ENCODE assay signal across 19 cellular contexts in genomic region chr7:78434281-78434680, GRCh38.
DNase-seq lines count a peak whose midpoint lies in the region; ATAC-seq and TF ChIP-seq lines count a peak whose summit lies in the region.
"Had no signal": no experiment of that assay in that cellular context is flagged by ENCODE, and none has a peak within 500 bp of the region (broad histone marks: within the 10 kb centered on the region; RNA-seq: fewer than 3 reads in every experiment).

No MANE protein-coding gene starts in this region.

- intact Hi-C loops in left lung (cut with DNase I): no loop called here

- TF ChIP-seq POLR2A in NB4 (IDR thresholded peaks at IDR 0.05; ENCODE audit: extremely low read depth, insufficient read length): no peak

- H3K9me3 ChIP-seq in neural progenitor cell (ENCODE audit: low read depth) (no peaks in the 10 kb centered on the region), left lung (no peaks in the 10 kb centered on the region)

- no peaks in the 10 kb centered on the region for H3K36me3 Mint-ChIP-seq in GM23338 (ENCODE audit: low read depth)
- no peaks in the 10 kb centered on the region for H3K36me3 Mint-ChIP-seq in neural progenitor cell
- H3K36me3 Mint-ChIP-seq: activated naive CD4-positive, alpha-beta T cell treated with anti-CD3 and anti-CD28 coated beads, Interleukin-2, amount 10 ng/mL, durations not matched to agents 7 days and 5 days had no signal

- H3K4me3 ChIP-seq in GM23338 (no peak overlapping the region), NB4 (ENCODE audit: low read depth, low read length) (no peak overlapping the region), choroid plexus epithelial cell (ENCODE audit: low read depth, low read length) (no peak overlapping the region), neural progenitor cell (no peak overlapping the region), left lung (no peak overlapping the region)
- H3K4me3 ChIP-seq: GM12878 had no signal

- H3K27me3 ChIP-seq in GM23338 (ENCODE audit: insufficient read depth) (no peaks in the 10 kb centered on the region), neural progenitor cell (no peaks in the 10 kb centered on the region), left lung (no peaks in the 10 kb centered on the region)

- H4K20me1 ChIP-seq in GM23338 (replicated peaks; ENCODE audit: insufficient read depth) (0 out of 2 replicates have a peak, but pooled peaks cover 4% of the 10 kb centered on the region), neural progenitor cell (ENCODE audit: low read depth) (no peaks in the 10 kb centered on the region)

- no peaks in the 10 kb centered on the region for H3K36me3 ChIP-seq in GM23338 (ENCODE audit: insufficient read depth)
- H3K36me3 ChIP-seq in neural progenitor cell: no peaks in the 10 kb centered on the region
- H3K36me3 ChIP-seq in left lung: no peaks in the 10 kb centered on the region

- H3K9me2 ChIP-seq in GM23338 (ENCODE audit: insufficient read depth): no peaks in the 10 kb centered on the region

- H3K4me3 Mint-ChIP-seq in GM23338 (no peak overlapping the region), neural progenitor cell (no peak overlapping the region)
- H3K4me3 Mint-ChIP-seq: activated naive CD4-positive, alpha-beta T cell treated with anti-CD3 and anti-CD28 coated beads, Interleukin-2, amount 10 ng/mL, durations not matched to agents 7 days and 5 days; B cell had no signal

- H3F3A ChIP-seq in GM23338 (replicated peaks; ENCODE audit: low read depth): no peaks in the 10 kb centered on the region
- no peaks in the 10 kb centered on the region for H3F3A ChIP-seq in neural progenitor cell (ENCODE audit: low read depth)

- H3K4me1 ChIP-seq in GM23338 (ENCODE audit: insufficient read depth) (peaks cover 24% of the 10 kb centered on the region), neural progenitor cell (peaks cover 9% of the 10 kb centered on the region), left lung (no peaks in the 10 kb centered on the region)

- H3K27ac ChIP-seq in GM23338 (ENCODE audit: low read depth) (no peak overlapping the region), neural progenitor cell (no peak overlapping the region), left lung (no peak overlapping the region)

- H2AFZ ChIP-seq in GM23338 (no peak overlapping the region), neural progenitor cell (replicated peaks) (no peak overlapping the region)

- H3K9ac ChIP-seq in neural progenitor cell: no peak overlapping the region

- peak; percentile 84 for ATAC-seq in GM23338
- ATAC-seq in left lung: no peak
- no peak for ATAC-seq in GM18498 (IDR thresholded peaks at IDR 0.05; ENCODE audit: unreplicated experiment)
- ATAC-seq: GM12878, left ventricle myocardium superior, Right ventricle myocardium inferior, sciatic nerve had no signal

- no peaks in the 10 kb centered on the region for H3K27me3 Mint-ChIP-seq in GM23338 (ENCODE audit: insufficient read depth, low read depth, poor library complexity)
- H3K27me3 Mint-ChIP-seq in neural progenitor cell (ENCODE audit: insufficient read depth, low read depth): peaks cover 2% of the 10 kb centered on the region
- H3K27me3 Mint-ChIP-seq: activated naive CD4-positive, alpha-beta T cell treated with anti-CD3 and anti-CD28 coated beads, Interleukin-2, amount 10 ng/mL, durations not matched to agents 7 days and 5 days had no signal

- H3K4me1 Mint-ChIP-seq in GM23338 (peaks cover 25% of the 10 kb centered on the region), neural progenitor cell (no peaks in the 10 kb centered on the region)
- H3K4me1 Mint-ChIP-seq: activated naive CD4-positive, alpha-beta T cell treated with anti-CD3 and anti-CD28 coated beads, Interleukin-2, amount 10 ng/mL, durations not matched to agents 7 days and 5 days; B cell had no signal

- DNase-seq in GM23338 (ENCODE audit: low spot score) (peak; percentile 62), NB4 (ENCODE audit: low read depth) (peak; percentile 7), choroid plexus epithelial cell (ENCODE audit: low read depth) (no peak), neural progenitor cell (ENCODE audit: low spot score) (peak; percentile 25), left lung (no peak), D341Med (ENCODE audit: low spot score) (no peak)
- DNase-seq: activated CD4-positive, alpha-beta T cell treated with anti-CD3 and anti-CD28 coated beads, Interleukin-2, amount 50 U/mL, for 48 hours; activated naive CD4-positive, alpha-beta T cell treated with anti-CD3 and anti-CD28 coated beads, Interleukin-2, amount 10 ng/mL, durations not matched to agents 7 days and 5 days; Calu3; erythroblast; left ventricle myocardium superior; NCI-H1694 treated with DMSO at 0.1 percent for 48 hours; NCI-H2227 treated with DMSO at 0.1 percent for 48 hours; stimulated activated naive CD4-positive, alpha-beta T cell treated with Interleukin-2 at 50 U/mL for 16 hours had no signal

- H3K27ac Mint-ChIP-seq in GM23338: no peak overlapping the region
- H3K27ac Mint-ChIP-seq in neural progenitor cell: no peak overlapping the region
- H3K27ac Mint-ChIP-seq: activated naive CD4-positive, alpha-beta T cell treated with anti-CD3 and anti-CD28 coated beads, Interleukin-2, amount 10 ng/mL, durations not matched to agents 7 days and 5 days; B cell had no signal

- TF ChIP-seq CTCF in GM23338 (conservative IDR thresholded peaks at IDR 0.05; ENCODE audit: low read depth in 2 of 2) (peak; percentile 64 to 73), NB4 (IDR thresholded peaks at IDR 0.05; ENCODE audit: low read depth, low read length) (no peak), choroid plexus epithelial cell (conservative IDR thresholded peaks at IDR 0.05; ENCODE audit: low read depth, low read length) (peak; percentile 23), neural progenitor cell (IDR thresholded peaks at IDR 0.05) (peak; percentile 51), left lung (IDR thresholded peaks at IDR 0.05) (no peak)

- H3K79me2 ChIP-seq in GM23338 (replicated peaks; ENCODE audit: insufficient read depth) (no peaks in the 10 kb centered on the region), neural progenitor cell (ENCODE audit: low read depth) (no peaks in the 10 kb centered on the region)

- no peaks in the 10 kb centered on the region for H3K9me3 Mint-ChIP-seq in GM23338
- no peaks in the 10 kb centered on the region for H3K9me3 Mint-ChIP-seq in neural progenitor cell
- H3K9me3 Mint-ChIP-seq: activated naive CD4-positive, alpha-beta T cell treated with anti-CD3 and anti-CD28 coated beads, Interleukin-2, amount 10 ng/mL, durations not matched to agents 7 days and 5 days had no signal

- H3K4me2 ChIP-seq in GM23338 (no peak overlapping the region), neural progenitor cell (no peak overlapping the region)

TF ChIP-seq in GM23338, 12 proteins besides CTCF, POLR2A, EP300 and RAD21 (continues in another document):
- TF ChIP-seq NANOG (IDR thresholded peaks at IDR 0.05; ENCODE audit: borderline replicate concordance): no peak
- TF ChIP-seq ZNF462 (CRISPR knock-in tag; IDR thresholded peaks at IDR 0.05): no peak

Comparison
In these comparisons a context has a peak if more than half of its experiments do, and no peak if none do; other contexts are left out.
1. DNase-seq: peak in GM23338 (single experiment), NB4 (single experiment) and neural progenitor cell (single experiment); none in choroid plexus epithelial cell (single experiment), left lung (0 of 2) and D341Med (single experiment).
2. CTCF ChIP-seq: peak in GM23338 (2 of 2), choroid plexus epithelial cell (single experiment) and neural progenitor cell (single experiment); none in NB4 (single experiment) and left lung (0 of 2).